11 cellular contexts compared by ENCODE assay signal in genomic region chr4:128525387-128525786, GRCh38.
A peak's percentile ranks its signal among the peaks of the same experiment; 100 is the strongest.
DNase-seq lines count a peak whose midpoint lies in the region; ATAC-seq and TF ChIP-seq lines count a peak whose summit lies in the region.
"Had no signal": no experiment of that assay in that cellular context is flagged by ENCODE, and none has a peak within 500 bp of the region (broad histone marks: within the 10 kb centered on the region; RNA-seq: fewer than 3 reads in every experiment).

No MANE protein-coding gene starts in this region.

- no peaks in the 10 kb centered on the region for H3K36me3 ChIP-seq in SK-N-SH (replicated peaks in 1 of 2; ENCODE audit: control insufficient read depth in 1 of 2, insufficient read depth in 2 of 2, low read length in 1 of 2)
- H3K36me3 ChIP-seq in SJCRH30, result no peaks in the 10 kb centered on the region
- no peaks in the 10 kb centered on the region for H3K36me3 ChIP-seq in suprapubic skin
- H3K36me3 ChIP-seq: tibial nerve had no signal

- 58% methylated on average over 5 of the region's 5 CpGs for WGBS in SK-N-SH (ENCODE audit: low lambda C conversion rate)
- 50% methylated on average over 5 of the region's 5 CpGs for WGBS in suprapubic skin

- DNase-seq in SK-N-SH (no peak), SJCRH30 (peak in 1 of 2 experiments; percentile 20), fibroblast of pulmonary artery (ENCODE audit: low read depth) (peak; percentile 65), suprapubic skin (ENCODE audit: low spot score in 2 of 2) (no peak), NCI-H2171 treated with DMSO at 0.1 percent for 48 hours (lab: John Stamatoyannopoulos, UW) (no peak), islet precursor cell (no peak)
- no peak for DNase-seq in activated T-cell treated with anti-CD3 and anti-CD28 coated beads, Interleukin-2, amount 50 U/mL, for 48 hours
- DNase-seq: activated naive CD8-positive, alpha-beta T cell treated with anti-CD3 and anti-CD28 coated beads, Interleukin-2, amount 10 ng/mL, durations not matched to agents 7 days and 5 days; NCI-H187 treated with DMSO at 0.1 percent for 48 hours had no signal

- peaks cover 2 to 37% of the 10 kb centered on the region in 2 experiments for H3K4me1 ChIP-seq in SK-N-SH (ENCODE audit: control insufficient read depth in 1 of 2, insufficient read depth in 2 of 2, low read depth in 1 of 2, low read length in 1 of 2)
- H3K4me1 ChIP-seq in SJCRH30, result peaks cover 42% of the 10 kb centered on the region
- peaks cover 40% of the 10 kb centered on the region for H3K4me1 ChIP-seq in suprapubic skin

- no peak overlapping the region for H3K9ac ChIP-seq in SK-N-SH

- POLR2A ChIA-PET in SK-N-SH (lab: Yijun Ruan, JAX), result no interaction called here

- H3K4me2 ChIP-seq in SK-N-SH, result no peak overlapping the region

- 0 out of 2 replicates have a peak overlapping the region, but pooled peaks have one; percentile 9 for H2AFZ ChIP-seq in SK-N-SH (ENCODE audit: low read depth)

- H3K79me2 ChIP-seq in SK-N-SH (ENCODE audit: insufficient read depth), result no peaks in the 10 kb centered on the region

- no peaks in the 10 kb centered on the region for H3K9me3 ChIP-seq in SK-N-SH
- H3K9me3 ChIP-seq in SJCRH30 (replicated peaks), result no peaks in the 10 kb centered on the region
- no peaks in the 10 kb centered on the region for H3K9me3 ChIP-seq in suprapubic skin
- H3K9me3 ChIP-seq: tibial nerve had no signal

- no peak for TF ChIP-seq CTCF in SK-N-SH (IDR thresholded peaks at IDR 0.05)
- TF ChIP-seq CTCF in fibroblast of pulmonary artery (IDR thresholded peaks at IDR 0.05; ENCODE audit: low read length, missing control alignments), result no peak
- TF ChIP-seq CTCF in suprapubic skin (IDR thresholded peaks at IDR 0.05), result no peak

- H3K27me3 ChIP-seq in SK-N-SH (ENCODE audit: insufficient read depth) (no peaks in the 10 kb centered on the region), SJCRH30 (no peaks in the 10 kb centered on the region), suprapubic skin (no peaks in the 10 kb centered on the region)
- H3K27me3 ChIP-seq: tibial nerve had no signal

- H3K27ac ChIP-seq in SK-N-SH (ENCODE audit: low read depth in 2 of 2, low read length in 1 of 2) (0 out of 4 replicates have a peak overlapping the region, but pooled peaks of 1 of the 2 experiments have one; percentile 8), SJCRH30 (peak overlapping the region; percentile 73), suprapubic skin (peak overlapping the region; percentile 67)

- no peaks in the 10 kb centered on the region for H4K20me1 ChIP-seq in SK-N-SH (ENCODE audit: insufficient read depth)

- H3K9me2 ChIP-seq in SK-N-SH, result no peaks in the 10 kb centered on the region

- H3F3A ChIP-seq in SK-N-SH (replicated peaks; ENCODE audit: insufficient read depth), result peaks cover 16% of the 10 kb centered on the region

- CTCF ChIA-PET in SK-N-SH (lab: Yijun Ruan, JAX), result no interaction called here

- no peak for ATAC-seq in SK-N-SH treated with all-trans-retinoic acid at 6 μM for 48 hours

- TF ChIP-seq EP300 in SK-N-SH (IDR thresholded peaks at IDR 0.05; ENCODE audit: borderline replicate concordance in 1 of 2, low read depth in 1 of 2, low read length in 1 of 2) (no peak), suprapubic skin (IDR thresholded peaks at IDR 0.05) (no peak)

- TF ChIP-seq POLR2A in suprapubic skin (IDR thresholded peaks at IDR 0.05), result no peak

- H3K4me3 ChIP-seq in SK-N-SH (ENCODE audit: low read depth in 2 of 2, low read length in 1 of 2), result no peak overlapping the region
- no peak overlapping the region for H3K4me3 ChIP-seq in SJCRH30
- H3K4me3 ChIP-seq in fibroblast of pulmonary artery (replicated peaks; ENCODE audit: low read depth, low read length), result no peak overlapping the region
- H3K4me3 ChIP-seq in suprapubic skin, result no peak overlapping the region
- H3K4me3 ChIP-seq: tibial nerve had no signal

- no peak for TF ChIP-seq RAD21 in SK-N-SH (IDR thresholded peaks at IDR 0.05; ENCODE audit: low read length)

TF ChIP-seq in SK-N-SH, 30 proteins besides CTCF, POLR2A, EP300 and RAD21:
- TF ChIP-seq ELF1 (IDR thresholded peaks at IDR 0.05) (no peak), FOSL2 (IDR thresholded peaks at IDR 0.05; ENCODE audit: borderline replicate concordance, low read depth) (no peak), RCOR1 (IDR thresholded peaks at IDR 0.05; ENCODE audit: low read length) (no peak), TCF12 (IDR thresholded peaks at IDR 0.05) (no peak), JUND (IDR thresholded peaks at IDR 0.05) (no peak)
TF ChIP-seq in SK-N-SH: peak in this region for 0.

TF ChIP-seq in SK-N-SH treated with all-trans-retinoic acid at 6 μM for 48 hours, 23 proteins besides CTCF, POLR2A, EP300 and RAD21:
- no peak for TF ChIP-seq TOX (CRISPR knock-in tag; IDR thresholded peaks at IDR 0.05; ENCODE audit: borderline replicate concordance)
- TF ChIP-seq POU6F1 (CRISPR knock-in tag; IDR thresholded peaks at IDR 0.05; ENCODE audit: borderline replicate concordance, low read depth), result no peak
- no peak for TF ChIP-seq ZC3H10 (CRISPR knock-in tag; IDR thresholded peaks at IDR 0.05)
TF ChIP-seq in SK-N-SH treated with all-trans-retinoic acid at 6 μM for 48 hours: peak in this region for 0.
